Comparison of ENCODE assay signal across 28 cellular contexts in the genomic region with DNA sequence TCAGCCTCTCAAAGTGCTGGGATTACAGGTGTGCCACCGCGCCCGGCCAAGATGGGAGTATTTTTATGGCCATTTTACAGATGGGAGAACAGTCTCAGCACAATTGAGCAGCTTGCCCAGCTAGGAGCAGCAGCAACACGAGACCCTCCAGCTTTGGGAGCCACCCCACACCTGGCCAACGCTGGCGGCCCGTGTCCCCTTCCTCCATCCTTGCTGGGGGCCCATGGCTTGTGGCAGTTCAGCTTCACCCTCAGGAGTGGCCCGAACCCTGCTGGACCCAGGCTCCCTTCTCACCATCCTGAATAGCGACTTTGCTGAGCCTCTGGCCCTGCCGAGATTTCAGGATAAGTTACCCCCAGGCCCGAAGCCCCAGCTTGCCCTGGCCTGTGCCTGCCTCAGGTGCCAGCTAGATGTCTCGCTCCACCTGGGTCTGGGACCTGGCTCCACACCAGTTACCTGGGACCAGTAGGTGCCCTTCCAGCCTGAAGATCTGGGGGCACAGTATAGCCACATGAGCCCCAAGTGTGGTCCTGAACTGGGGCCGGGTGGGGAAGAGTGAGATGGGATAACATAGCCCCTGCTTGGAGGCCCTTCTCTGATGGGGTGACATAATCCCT.
"Had no signal": no experiment of that assay in that cellular context is flagged by ENCODE, and none has a peak within 500 bp of the region (broad histone marks: within the 10 kb centered on the region; RNA-seq: fewer than 3 reads in every experiment).

No MANE protein-coding gene starts in this region.

- H3K9me3 Mint-ChIP-seq: effector memory CD8-positive, alpha-beta T cell; mesothelial cell of epicardium; naive B cell; natural killer cell treated with Interleukin-12 subunit alpha and Interleukin-12 subunit beta and Interleukin-15 and Interleukin-18, amount 100 ng/mL, for 72 hours; neural crest cell; stimulated activated naive CD8-positive, alpha-beta T cell treated with anti-CD3 and anti-CD28 coated beads, Interleukin-15, amount 100 ng/mL, for 72 hours had no signal

- H3K4me1 ChIP-seq: esophagus squamous epithelium, heart right ventricle, left lung, parathyroid adenoma, prostate gland, right atrium auricular region, sigmoid colon, thyroid gland had no signal

- ATAC-seq: effector memory CD8-positive, alpha-beta T cell; heart right ventricle; left cardiac atrium; left lung; stimulated activated naive CD8-positive, alpha-beta T cell treated with anti-CD3 and anti-CD28 coated beads, Interleukin-15, amount 100 ng/mL, for 72 hours had no signal

- H3K36me3 Mint-ChIP-seq: natural killer cell treated with Interleukin-12 subunit alpha and Interleukin-12 subunit beta and Interleukin-15 and Interleukin-18, amount 100 ng/mL, for 72 hours had no signal

- H3K4me3 ChIP-seq: esophagus squamous epithelium, heart right ventricle, left lung, mucosa of descending colon, prostate gland, right atrium auricular region, sigmoid colon, thyroid gland had no signal

- FAIRE-seq: endometrium, islet of Langerhans had no signal

- H3K27me3 Mint-ChIP-seq: effector memory CD8-positive, alpha-beta T cell; naive B cell; natural killer cell treated with Interleukin-12 subunit alpha and Interleukin-12 subunit beta and Interleukin-15 and Interleukin-18, amount 100 ng/mL, for 72 hours; stimulated activated naive CD8-positive, alpha-beta T cell treated with anti-CD3 and anti-CD28 coated beads, Interleukin-15, amount 100 ng/mL, for 72 hours had no signal

- H3K4me3 Mint-ChIP-seq: effector memory CD8-positive, alpha-beta T cell; mesothelial cell of epicardium; naive B cell; natural killer cell treated with Interleukin-12 subunit alpha and Interleukin-12 subunit beta and Interleukin-15 and Interleukin-18, amount 100 ng/mL, for 72 hours; neural crest cell; stimulated activated naive CD8-positive, alpha-beta T cell treated with anti-CD3 and anti-CD28 coated beads, Interleukin-15, amount 100 ng/mL, for 72 hours had no signal

- H3K79me2 ChIP-seq: parathyroid adenoma had no signal

- H3K27ac Mint-ChIP-seq: mesothelial cell of epicardium; natural killer cell treated with Interleukin-12 subunit alpha and Interleukin-12 subunit beta and Interleukin-15 and Interleukin-18, amount 100 ng/mL, for 72 hours had no signal

- H3K9ac ChIP-seq: parathyroid adenoma had no signal

- H3K9me3 ChIP-seq: esophagus squamous epithelium, heart right ventricle, left lung, mucosa of descending colon, prostate gland, right atrium auricular region, sigmoid colon, thyroid gland had no signal

- H3K4me1 Mint-ChIP-seq: mesothelial cell of epicardium, neural crest cell had no signal

- H3K27me3 ChIP-seq: esophagus squamous epithelium, heart right ventricle, left lung, right atrium auricular region, sigmoid colon, thyroid gland had no signal

- H2AFZ ChIP-seq: parathyroid adenoma had no signal

- DNase-seq: cortex of kidney; effector memory CD8-positive, alpha-beta T cell; erythroblast; esophagus squamous epithelium; foreskin melanocyte; glutamatergic neuron; heart right ventricle; hippocampal formation; left cardiac atrium; left lung; mesenchymal stem cell; mucosa of descending colon; naive B cell; sigmoid colon; stimulated activated CD4-positive, alpha-beta T cell treated with anti-CD3 and anti-CD28 coated beads, Interleukin-2, amount 100 ng/mL, for 24 hours; stimulated activated CD4-positive, alpha-beta T cell treated with anti-CD3 and anti-CD28 coated beads, Interleukin-4, amount 100 ng/mL, for 24 hours; stimulated activated naive CD4-positive, alpha-beta T cell; stimulated activated naive CD8-positive, alpha-beta T cell treated with anti-CD3 and anti-CD28 coated beads, Interleukin-15, amount 100 ng/mL, for 72 hours; thyroid gland; trophoblast cell had no signal

- H3K27ac ChIP-seq: esophagus squamous epithelium, heart right ventricle, left lung, parathyroid adenoma, prostate gland, right atrium auricular region, sigmoid colon, thyroid gland had no signal
